15 cellular contexts compared by ENCODE assay signal in genomic region chr15:81182746-81183402, GRCh38. TPM values are rescaled to one million over a fixed set of nuclear protein-coding genes. Genes with fewer than 3 reads are reported as not detected.
DNase-seq lines count a peak whose midpoint lies in the region; ATAC-seq, FAIRE-seq and TF ChIP-seq lines count a peak whose summit lies in the region.
"Had no signal": no experiment of that assay in that cellular context is flagged by ENCODE, and none has a peak within 500 bp of the region (broad histone marks: within the 10 kb centered on the region; RNA-seq: fewer than 3 reads in every experiment).

No MANE protein-coding gene starts in this region.

- no TSS peak for BruUV-seq in PC-3 (replicated peaks; lab: Mats Ljungman, UMichigan)

- H3K9me3 Mint-ChIP-seq in astrocyte (ENCODE audit: unreplicated experiment): peaks cover 5% of the 10 kb centered on the region
- H3K9me3 Mint-ChIP-seq: naive thymus-derived CD4-positive, alpha-beta T cell; stimulated activated naive CD8-positive, alpha-beta T cell treated with anti-CD3 and anti-CD28 coated beads, Interleukin-15, Interleukin-2, amounts not matched to agents 100 ng/mL and 50 ng/mL, for 24 hours had no signal

- H3K36me3 Mint-ChIP-seq in astrocyte (ENCODE audit: low read depth, unreplicated experiment): no peaks in the 10 kb centered on the region
- H3K36me3 Mint-ChIP-seq: naive thymus-derived CD4-positive, alpha-beta T cell had no signal

- H3K4me2 ChIP-seq in astrocyte (ENCODE audit: low read length): peak overlapping the region; percentile 4
- H3K4me2 ChIP-seq in PC-3 (ENCODE audit: low read length): no peak overlapping the region

- ATAC-seq in GM21381 (IDR thresholded peaks at IDR 0.05; ENCODE audit: unreplicated experiment) (no peak), PC-3 (no peak)
- ATAC-seq: naive thymus-derived CD4-positive, alpha-beta T cell had no signal

- peak; percentile 35 for DNase-seq in CD1c-positive myeloid dendritic cell (ENCODE audit: extremely low spot score)
- no peak for DNase-seq in astrocyte (ENCODE audit: low read depth)
- no peak for DNase-seq in right atrium auricular region (ENCODE audit: low spot score)
- peak; percentile 70 for DNase-seq in sigmoid colon
- DNase-seq in GM19240 (ENCODE audit: insufficient read length, low spot score): no peak
- no peak for DNase-seq in PC-3
- DNase-seq in stimulated activated CD4-positive, alpha-beta T cell treated with anti-CD3 and anti-CD28 coated beads, Interleukin-2, amount 100 ng/mL, for 48 hours: no peak
- DNase-seq: activated CD4-positive, alpha-beta T cell treated with anti-CD3 and anti-CD28 coated beads, Interleukin-2, amount 50 U/mL, for 1 hour; activated naive CD4-positive, alpha-beta T cell; dermis blood vessel endothelial cell; HCEC 1CT; naive thymus-derived CD4-positive, alpha-beta T cell had no signal

- H3K27me3 Mint-ChIP-seq in astrocyte (ENCODE audit: low read depth, unreplicated experiment): peaks cover 8% of the 10 kb centered on the region

- CTCF ChIA-PET in PC-3 (lab: Charles Lee): no interaction called here

- H3K4me3 Mint-ChIP-seq in astrocyte (ENCODE audit: unreplicated experiment): no peak overlapping the region
- H3K4me3 Mint-ChIP-seq: naive thymus-derived CD4-positive, alpha-beta T cell; stimulated activated naive CD8-positive, alpha-beta T cell treated with anti-CD3 and anti-CD28 coated beads, Interleukin-15, Interleukin-2, amounts not matched to agents 100 ng/mL and 50 ng/mL, for 24 hours had no signal

- no peak for TF ChIP-seq EP300 in sigmoid colon (IDR thresholded peaks at IDR 0.05)

- no peaks in the 10 kb centered on the region for H3K79me2 ChIP-seq in astrocyte (ENCODE audit: insufficient read depth, low read length)
- H3K79me2 ChIP-seq in PC-3 (ENCODE audit: low read length): no peaks in the 10 kb centered on the region

- peaks cover 14% of the 10 kb centered on the region for H3K27me3 ChIP-seq in astrocyte (ENCODE audit: insufficient read depth, low read length)
- H3K27me3 ChIP-seq in right atrium auricular region: no peaks in the 10 kb centered on the region
- H3K27me3 ChIP-seq in sigmoid colon: no peaks in the 10 kb centered on the region
- H3K27me3 ChIP-seq in PC-3 (ENCODE audit: low read length): peaks cover 50% of the 10 kb centered on the region

- no peaks in the 10 kb centered on the region for H4K20me1 ChIP-seq in astrocyte (ENCODE audit: insufficient read depth, low read length)
- no peaks in the 10 kb centered on the region for H4K20me1 ChIP-seq in PC-3 (ENCODE audit: low read length)

- no peak overlapping the region for H3K27ac Mint-ChIP-seq in astrocyte (ENCODE audit: unreplicated experiment)
- H3K27ac Mint-ChIP-seq: stimulated activated naive CD8-positive, alpha-beta T cell treated with anti-CD3 and anti-CD28 coated beads, Interleukin-15, Interleukin-2, amounts not matched to agents 100 ng/mL and 50 ng/mL, for 24 hours had no signal

- H3K9me3 ChIP-seq in astrocyte (ENCODE audit: insufficient read depth, low read depth, low read length) (no peaks in the 10 kb centered on the region), right atrium auricular region (no peaks in the 10 kb centered on the region), sigmoid colon (no peaks in the 10 kb centered on the region), PC-3 (ENCODE audit: low read length) (no peaks in the 10 kb centered on the region)

- H2AFZ ChIP-seq in astrocyte (ENCODE audit: low read depth, low read length) (no peak overlapping the region), PC-3 (ENCODE audit: low read length) (no peak overlapping the region)

- H3K9ac ChIP-seq in astrocyte (ENCODE audit: low read length) (no peak overlapping the region), PC-3 (ENCODE audit: low read length) (no peak overlapping the region)

- H3F3A ChIP-seq in PC-3 (ENCODE audit: low read length, unreplicated experiment): no peaks in the 10 kb centered on the region

- no peaks in the 10 kb centered on the region for H3K9me2 ChIP-seq in PC-3 (replicated peaks; ENCODE audit: low read length)

- TF ChIP-seq CTCF in astrocyte (IDR thresholded peaks at IDR 0.05; ENCODE audit: insufficient read depth, low read depth, low read length) (no peak), right atrium auricular region (IDR thresholded peaks at IDR 0.05) (peak in 1 of 2 donors; percentile 46), sigmoid colon (IDR thresholded peaks at IDR 0.05) (no peak), PC-3 (conservative IDR thresholded peaks at IDR 0.05; ENCODE audit: low read depth, low read length) (no peak)

- intact Hi-C loops in sigmoid colon (cut with DNase I): no loop called here
- intact Hi-C loops in PC-3 (cut with micrococcal nuclease): no loop called here

- H3K36me3 ChIP-seq in astrocyte (ENCODE audit: insufficient read depth, low read length) (no peaks in the 10 kb centered on the region), right atrium auricular region (no peaks in the 10 kb centered on the region), sigmoid colon (no peaks in the 10 kb centered on the region), PC-3 (ENCODE audit: low read depth, low read length) (no peaks in the 10 kb centered on the region)

- WGBS in sigmoid colon, 2 donors: 41 to 46% methylated on average over 13 of the region's 13 CpGs

- peaks cover 4% of the 10 kb centered on the region for H3K4me1 Mint-ChIP-seq in astrocyte (ENCODE audit: low read depth, unreplicated experiment)

- H3K4me1 ChIP-seq in astrocyte (ENCODE audit: insufficient read depth, low read length) (no peaks in the 10 kb centered on the region), right atrium auricular region (no peaks in the 10 kb centered on the region), sigmoid colon (peaks cover 0 to 20% (median 13%) of the 10 kb centered on the region in 4 donors), PC-3 (ENCODE audit: insufficient read depth, low read length) (no peaks in the 10 kb centered on the region)

- no peak overlapping the region for H3K4me3 ChIP-seq in astrocyte (ENCODE audit: insufficient read depth, low read depth, low read length)
- H3K4me3 ChIP-seq in right atrium auricular region: peak overlapping the region; percentile 32 to 41
- H3K4me3 ChIP-seq in sigmoid colon: peak overlapping the region; percentile 10 to 40 (median 30)
- H3K4me3 ChIP-seq in PC-3 (ENCODE audit: low read length): no peak overlapping the region
- H3K4me3 ChIP-seq: SK-N-MC had no signal

- POLR2A ChIA-PET in PC-3 (lab: Charles Lee; ENCODE audit: unreplicated experiment): no interaction called here

- H3K27ac ChIP-seq in astrocyte (ENCODE audit: low read depth, low read length) (no peak overlapping the region), right atrium auricular region (peak overlapping the region; percentile 55 to 70), sigmoid colon (peak overlapping the region; percentile 35 to 72 (median 54)), PC-3 (ENCODE audit: low read length) (no peak overlapping the region)
- H3K27ac ChIP-seq: SK-N-MC had no signal

- FAIRE-seq in astrocyte (lab: Jason Lieb, UNC): no peak

- no peak for TF ChIP-seq POLR2A in sigmoid colon (IDR thresholded peaks at IDR 0.05)

RNA-seq across cellular contexts. Expression of gene IL16, which starts 13.8 kb away (rescaled TPM):
- total RNA-seq in astrocyte (0.24 and 0.36 TPM in 2 replicates), right atrium auricular region (10 to 100 TPM in 1 of 2 donors, 1 to 10 TPM in 1; 3.9 to 12.1 TPM), sigmoid colon (10 to 100 TPM in 2 of 4 donors, 1 to 10 TPM in 2; 6.2 to 26.3 (median 12.5) TPM), PC-3 (2014; rRNA removed) (0.04 TPM in 1 of 2 replicates, not detected in the other)
- polyA plus RNA-seq in sigmoid colon: 10 to 100 TPM in 1 of 3 donors, 1 to 10 TPM in 2; 3.0 to 52.8 (median 6.6) TPM

RNA-seq across cellular contexts. Expression of gene CFAP161, which starts 48.8 kb away (rescaled TPM):
- total RNA-seq in astrocyte (0.27 TPM in 1 of 2 replicates, not detected in the other), right atrium auricular region (1 to 10 TPM in 1 of 2 donors, not detected in 1; 6.2 TPM), sigmoid colon (1 to 10 TPM in 1 of 4 donors, not detected in 3; 2.1 TPM), PC-3 (2014; rRNA removed) (0.52 and 0.55 TPM in 2 replicates)
- not detected for polyA plus RNA-seq in sigmoid colon
- total RNA-seq: naive thymus-derived CD4-positive, alpha-beta T cell had no signal
- polyA plus RNA-seq: naive thymus-derived CD4-positive, alpha-beta T cell had no signal

Comparison
In these comparisons a context has a peak if more than half of its experiments do, and no peak if none do; other contexts are left out.
1. DNase-seq: peak in CD1c-positive myeloid dendritic cell (single experiment) and sigmoid colon (single experiment); none in astrocyte (single experiment), right atrium auricular region (single experiment), GM19240 (single experiment), PC-3 (single experiment) and stimulated activated CD4-positive, alpha-beta T cell treated with anti-CD3 and anti-CD28 coated beads, Interleukin-2, amount 100 ng/mL, for 48 hours (0 of 2).
2. H3K27ac ChIP-seq: peak in right atrium auricular region (2 of 2) and sigmoid colon (4 of 4); none in astrocyte (single experiment) and PC-3 (single experiment).
3. H3K4me3 ChIP-seq: peak in right atrium auricular region (2 of 2) and sigmoid colon (4 of 4); none in astrocyte (single experiment) and PC-3 (single experiment).